24 cellular contexts compared by ENCODE assay signal in genomic region chr12:64793610-64794009, GRCh38.
"Had no signal": no experiment of that assay in that cellular context is flagged by ENCODE, and none has a peak within 500 bp of the region (broad histone marks: within the 10 kb centered on the region; RNA-seq: fewer than 3 reads in every experiment).

No MANE protein-coding gene starts in this region.

- H3K27ac ChIP-seq: dorsolateral prefrontal cortex, lower lobe of right lung, neutrophil, pancreas, testis, tibial artery, uterus had no signal

- H3K27me3 ChIP-seq: dorsolateral prefrontal cortex, neutrophil, pancreas, testis, tibial artery, upper lobe of left lung, uterus had no signal

- DNase-seq: dorsolateral prefrontal cortex; effector CD4-positive, alpha-beta T cell; hypothalamus; immature natural killer cell; islet precursor cell; kidney glomerular epithelial cell; left colon; left ventricle myocardium superior; lower lobe of right lung; natural killer cell; pancreas; stimulated activated CD4-positive, alpha-beta T cell treated with anti-CD3 and anti-CD28 coated beads, Interleukin-12 subunit alpha, Interleukin-12 subunit beta, amount 100 ng/mL, for 4 hours; stimulated activated CD4-positive, alpha-beta T cell treated with anti-CD3 and anti-CD28 coated beads, Interleukin-1b, Interleukin-23, amount 100 ng/mL, for 48 hours; stimulated activated CD4-positive, alpha-beta T cell treated with anti-CD3 and anti-CD28 coated beads, Interleukin-4, amount 100 ng/mL, for 24 hours; stimulated activated naive CD4-positive, alpha-beta T cell treated with Interleukin-2 at 50 U/mL for 16 hours; substantia nigra; testis; tibial artery; upper lobe of left lung; uterus had no signal

- H3K4me2 ChIP-seq: smooth muscle cell had no signal

- H3K9me3 ChIP-seq: lower lobe of right lung, neutrophil, pancreas, testis, tibial artery, upper lobe of left lung, uterus had no signal

- H3K36me3 ChIP-seq: lower lobe of right lung, neutrophil, pancreas, tibial artery, upper lobe of left lung, uterus had no signal

- H3K4me3 ChIP-seq: dorsolateral prefrontal cortex, lower lobe of right lung, pancreas, smooth muscle cell, testis, tibial artery, upper lobe of left lung, uterus had no signal

- ATAC-seq: left colon; left ventricle myocardium superior; lower lobe of right lung; natural killer cell; pancreas; sciatic nerve; stimulated activated effector memory CD8-positive, alpha-beta T cell treated with anti-CD3 and anti-CD28 coated beads, Interleukin-12 subunit alpha, Interleukin-12 subunit beta, amount 100 ng/mL, for 72 hours had no signal

- H3K4me1 ChIP-seq: testis, tibial artery, upper lobe of left lung, uterus had no signal
